In genomic region chr17:8222630-8223355, GRCh38 we compare ENCODE assay signal across 8 cellular contexts. TPM values are rescaled to one million over a fixed set of nuclear protein-coding genes. Genes with fewer than 3 reads are reported as not detected.
DNase-seq lines count a peak whose midpoint lies in the region; ATAC-seq and TF ChIP-seq lines count a peak whose summit lies in the region.

No MANE protein-coding gene starts in this region.

- TF ChIP-seq POLR2A in upper lobe of left lung (IDR thresholded peaks at IDR 0.05): peak in 2 of 4 donors; percentile 35 to 83

- 0% methylated on average over 49 of the region's 49 CpGs for WGBS in adipose tissue, 3 donors
- 0% methylated on average over 49 of the region's 49 CpGs for WGBS in heart right ventricle, 2 donors
- 0 to 1% methylated on average over 13 to 48 of the region's 49 CpGs for WGBS in upper lobe of left lung, 2 donors

- peak; percentile 29 for ATAC-seq in HG02588 (IDR thresholded peaks at IDR 0.05; ENCODE audit: unreplicated experiment)
- peak; percentile 72 to 85 (median 79) for ATAC-seq in heart right ventricle
- ATAC-seq in upper lobe of left lung (ENCODE audit: low FRiP score in 2 of 2): peak; percentile 83 to 92

- H3K4me1 ChIP-seq in heart right ventricle (peaks cover 7 to 68% (median 18%) of the 10 kb centered on the region in 9 donors), upper lobe of left lung (peaks cover 17 to 40% (median 21%) of the 10 kb centered on the region in 4 donors)

- H3K27me3 ChIP-seq in heart right ventricle (no peaks in the 10 kb centered on the region), upper lobe of left lung (no peaks in the 10 kb centered on the region)

- peak in 1 of 4 donors; percentile 29 for TF ChIP-seq EP300 in upper lobe of left lung (IDR thresholded peaks at IDR 0.05)

- no peaks in the 10 kb centered on the region for H3K9me3 ChIP-seq in heart right ventricle
- H3K9me3 ChIP-seq in upper lobe of left lung: no peaks in the 10 kb centered on the region

- DNase-seq in GM10266 (ENCODE audit: extremely low spot score) (peak; percentile 65), NCI-H1105 (lab: John Stamatoyannopoulos, UW) (peak; percentile 86), SW480 (ENCODE audit: low spot score) (peak; percentile 94), heart right ventricle (peak; percentile 95), posterior vena cava (ENCODE audit: low spot score) (peak; percentile 99), upper lobe of left lung (peak; percentile 94 to 97)

- H3K4me3 ChIP-seq in heart right ventricle (peak overlapping the region; percentile 45 to 92 (median 66)), upper lobe of left lung (peak overlapping the region; percentile 60 to 76 (median 70))

- TF ChIP-seq CTCF in GM10266 (IDR thresholded peaks at IDR 0.05; ENCODE audit: control insufficient read depth, insufficient read depth, low read depth, missing control alignments): no peak
- TF ChIP-seq CTCF in heart right ventricle (IDR thresholded peaks at IDR 0.05): no peak
- no peak for TF ChIP-seq CTCF in upper lobe of left lung (IDR thresholded peaks at IDR 0.05)

- H3K36me3 ChIP-seq in heart right ventricle: peaks cover 0 to 7% (median 3%) of the 10 kb centered on the region in 9 donors
- peaks cover under 1 to 6% (median 5%) of the 10 kb centered on the region in 4 donors for H3K36me3 ChIP-seq in upper lobe of left lung

- H3K27ac ChIP-seq in adipose tissue (ENCODE audit: low read depth, low read length) (peak overlapping the region; percentile 94), heart right ventricle (peak overlapping the region; percentile 94 to 99 (median 97)), upper lobe of left lung (peak overlapping the region; percentile 96 to 99 (median 98))

- intact Hi-C loops in heart right ventricle (cut with DNase I) (loop anchor here in 8 of 10 donors (1.0 to 10.0 kb wide), 15 partner anchors 24 to 152 kb away; partner anchors contain the start of genes CTC1 (in 3 of the 8), PFAS (in 3 of the 8), SLC25A35 (in 2 of the 8) and ALOXE3 (in 1 of the 8)), posterior vena cava (cut with DNase I) (loop anchor here (5.0 kb wide), 2 partner anchors 35 to 105 kb away; partner anchors contain the start of gene ALOXE3 (in 1 of the 2))

RNA-seq across cellular contexts. Expression of gene AURKB, which starts 12.4 kb away (rescaled TPM):
- 1 to 10 TPM in 1 of 3 donors, under 1 TPM in 2; 0.52 to 2.5 (median 0.56) TPM for polyA plus RNA-seq in adipose tissue
- 1 to 10 TPM in 3 of 10 donors, under 1 TPM in 2, not detected in 5; 0.38 to 6.4 (median 1.0) TPM for total RNA-seq in heart right ventricle
- polyA plus RNA-seq in heart right ventricle: 1 to 10 TPM in 1 of 2 donors, under 1 TPM in 1; 0.38 to 1.5 TPM
- under 1 TPM in 1 of 2 donors, not detected in 1; 0.69 TPM for total RNA-seq in posterior vena cava
- total RNA-seq in upper lobe of left lung: 1 to 10 TPM in 5 of 6 donors, not detected in 1; 1.8 to 8.1 (median 5.3) TPM

RNA-seq across cellular contexts. Expression of gene CTC1, which starts 25.1 kb away (rescaled TPM):
- 10 to 100 TPM; 10.3 to 19.8 (median 12.1) TPM for polyA plus RNA-seq in adipose tissue
- 10 to 100 TPM; 12.5 to 19.8 (median 14.8) TPM for total RNA-seq in heart right ventricle
- polyA plus RNA-seq in heart right ventricle: 10 to 100 TPM in 1 of 2 donors, 1 to 10 TPM in 1; 5.9 to 19.3 TPM
- 10 to 100 TPM; 23.2 to 29.8 TPM for total RNA-seq in posterior vena cava
- total RNA-seq in upper lobe of left lung: 100 to 1,000 TPM in 1 of 6 donors, 10 to 100 TPM in 5; 19.6 to 123 (median 42.4) TPM

RNA-seq across cellular contexts. Expression of gene PFAS, which starts 26.3 kb away (rescaled TPM):
- polyA plus RNA-seq in adipose tissue (10 to 100 TPM in 1 of 3 donors, 1 to 10 TPM in 2; 8.2 to 20.7 (median 9.3) TPM), heart right ventricle (10 to 100 TPM in 1 of 2 donors, 1 to 10 TPM in 1; 8.6 to 11.2 TPM)
- total RNA-seq in heart right ventricle (10 to 100 TPM in 9 of 10 donors, 1 to 10 TPM in 1; 9.6 to 17.9 (median 13.7) TPM), posterior vena cava (10 to 100 TPM; 20.3 to 23.9 TPM), upper lobe of left lung (10 to 100 TPM; 11.9 to 60.8 (median 29.5) TPM)

RNA-seq across cellular contexts. Expression of gene BORCS6, which starts 32.8 kb away (rescaled TPM):
- polyA plus RNA-seq in adipose tissue (10 to 100 TPM in 1 of 3 donors, 1 to 10 TPM in 2; 3.3 to 13.9 (median 5.2) TPM), heart right ventricle (10 to 100 TPM in 1 of 2 donors, 1 to 10 TPM in 1; 4.2 to 13.8 TPM)
- total RNA-seq in heart right ventricle (1 to 10 TPM; 5.3 to 9.4 (median 7.7) TPM), posterior vena cava (1 to 10 TPM; 4.5 to 5.6 TPM), upper lobe of left lung (10 to 100 TPM in 4 of 6 donors, 1 to 10 TPM in 2; 7.3 to 12.5 (median 11.1) TPM)

RNA-seq across cellular contexts. Expression of gene TMEM107, which starts 46.6 kb away (rescaled TPM):
- polyA plus RNA-seq in adipose tissue: 10 to 100 TPM in 1 of 3 donors, 1 to 10 TPM in 2; 4.5 to 12.1 (median 8.6) TPM
- 10 to 100 TPM in 1 of 10 donors, 1 to 10 TPM in 9; 5.2 to 15.2 (median 7.3) TPM for total RNA-seq in heart right ventricle
- 1 to 10 TPM; 4.5 to 7.8 TPM for polyA plus RNA-seq in heart right ventricle
- 10 to 100 TPM; 12.9 to 16.4 TPM for total RNA-seq in posterior vena cava
- total RNA-seq in upper lobe of left lung: 10 to 100 TPM; 11.5 to 32.5 (median 17.3) TPM

Comparison
In these comparisons a context has a peak if more than half of its experiments do, and no peak if none do; other contexts are left out.
1. Peak in every context shown above with its lines: DNase-seq, ATAC-seq, H3K4me3 ChIP-seq and H3K27ac ChIP-seq.
2. ATAC-seq: peak in every context shown above with its lines; median percentile 88 in upper lobe of left lung; 79 in heart right ventricle; 29 in HG02588.